In genomic region chr1:150981805-150982712, GRCh38 we compare ENCODE assay signal across 11 cellular contexts. TPM values are rescaled to one million over a fixed set of nuclear protein-coding genes. Genes with fewer than 3 reads are reported as not detected.
A peak's percentile ranks its signal among the peaks of the same experiment; 100 is the strongest.
DNase-seq lines count a peak whose midpoint lies in the region; ATAC-seq and TF ChIP-seq lines count a peak whose summit lies in the region.
"Had no signal": no experiment of that assay in that cellular context is flagged by ENCODE, and none has a peak within 500 bp of the region (broad histone marks: within the 10 kb centered on the region; RNA-seq: fewer than 3 reads in every experiment).

TSS of gene ANXA9 (plus strand) at chr1:150982292. CDS start at chr1:150983106, 814 bp downstream.

- peak within 1 kb of the TSS; percentile 58 for H3K18ac ChIP-seq in neuronal stem cell (ENCODE audit: low read length)

- TF ChIP-seq POLR2A in adrenal gland (IDR thresholded peaks at IDR 0.05) = no peak

- intact Hi-C loops in posterior cingulate gyrus (cut with DNase I) (loop anchor here (5.0 kb wide), 1 partner anchor 105 kb away; the partner anchor contains the start of gene ARNT), adrenal gland (cut with DNase I) (no loop called here)

- H3K14ac ChIP-seq in neuronal stem cell (ENCODE audit: low read length) = no peak within 1 kb of the TSS

- no peak within 1 kb of the TSS for H3K27ac ChIP-seq in neuronal stem cell (replicated peaks; ENCODE audit: low read length)
- H3K27ac ChIP-seq in adrenal gland = no peak within 1 kb of the TSS

- H3K4me3 ChIP-seq in choroid plexus epithelial cell (ENCODE audit: low read depth, low read length) (no peak within 1 kb of the TSS), neuronal stem cell (ENCODE audit: low read length in 2 of 2) (no peak within 1 kb of the TSS), adrenal gland (no peak within 1 kb of the TSS)
- H3K4me3 ChIP-seq: lung had no signal

- no peak for ATAC-seq in HG02588 (IDR thresholded peaks at IDR 0.05; ENCODE audit: unreplicated experiment)

- H2BK12ac ChIP-seq in neuronal stem cell (ENCODE audit: low read length) = peak within 1 kb of the TSS; percentile 2

- H3K27me3 ChIP-seq in neuronal stem cell (ENCODE audit: control insufficient read depth in 3 of 3, insufficient read depth in 3 of 3, low read depth in 1 of 3, low read length in 3 of 3) (peaks cover 0 to 24% (median 0%) of the 10 kb centered on the region in 3 experiments), adrenal gland (no peaks in the 10 kb centered on the region)

- in situ Hi-C loops in GM13976 (cut with MboI; ENCODE audit: low sequenced_read_pairs, unreplicated experiment) = no loop called here

- no peak within 1 kb of the TSS for H3K4ac ChIP-seq in neuronal stem cell (ENCODE audit: low read length)

- no peak within 1 kb of the TSS for H2BK5ac ChIP-seq in neuronal stem cell (ENCODE audit: low read length)

- peak within 1 kb of the TSS; percentile 34 for H2BK15ac ChIP-seq in neuronal stem cell (ENCODE audit: low read length)

- no peak for TF ChIP-seq CTCF in GM13976 (IDR thresholded peaks at IDR 0.05; ENCODE audit: borderline replicate concordance, control extremely low read depth, extremely low read depth, insufficient read depth, missing control alignments)
- no peak for TF ChIP-seq CTCF in choroid plexus epithelial cell (conservative IDR thresholded peaks at IDR 0.05; ENCODE audit: low read depth, low read length)
- no peak for TF ChIP-seq CTCF in adrenal gland (IDR thresholded peaks at IDR 0.05)

- peak within 1 kb of the TSS; percentile 18 for H2AK5ac ChIP-seq in neuronal stem cell (ENCODE audit: low read depth, low read length)

- no peaks in the 10 kb centered on the region for H3K79me1 ChIP-seq in neuronal stem cell (ENCODE audit: low read depth, low read length)

- H2BK120ac ChIP-seq in neuronal stem cell (ENCODE audit: low read depth, low read length) = no peak within 1 kb of the TSS

- H3K4me1 ChIP-seq in neuronal stem cell (ENCODE audit: control insufficient read depth in 2 of 2, insufficient read depth in 1 of 2, low read depth in 1 of 2, low read length in 2 of 2) (peaks cover 11 to 22% of the 10 kb centered on the region in 2 donors), adrenal gland (replicated peaks in 1 of 2) (peaks cover 15 to 24% of the 10 kb centered on the region in 2 donors)

- no peak within 1 kb of the TSS for H4K8ac ChIP-seq in neuronal stem cell (ENCODE audit: low read depth, low read length)

- no peaks in the 10 kb centered on the region for H3K36me3 ChIP-seq in neuronal stem cell (replicated peaks in 1 of 2; ENCODE audit: control insufficient read depth in 2 of 2, insufficient read depth in 2 of 2, low read length in 2 of 2)
- no peaks in the 10 kb centered on the region for H3K36me3 ChIP-seq in adrenal gland (replicated peaks in 1 of 2)

- no peak within 1 kb of the TSS for H3K9ac ChIP-seq in neuronal stem cell (ENCODE audit: low read depth, low read length, poor library complexity)

- WGBS in neuronal stem cell (ENCODE audit: extremely low coverage in 2 of 2, insufficient read length in 2 of 2, insufficient replicate concordance in 1 of 2), 2 donors = no CpG with 5 or more reads among the region's 12 CpGs
- 78 to 83% (median 80%) methylated on average over 10 to 12 of the region's 12 CpGs for WGBS in adrenal gland, 4 donors

- no peak within 1 kb of the TSS for H3K23ac ChIP-seq in neuronal stem cell (ENCODE audit: low read depth, low read length, poor library complexity)

- peak within 1 kb of the TSS; percentile 80 for H2AFZ ChIP-seq in neuronal stem cell (ENCODE audit: low read length)

- H3K9me3 ChIP-seq in neuronal stem cell (replicated peaks in 1 of 2; ENCODE audit: control insufficient read depth in 2 of 2, insufficient read depth in 1 of 2, low read depth in 1 of 2, low read length in 2 of 2) (no peaks in the 10 kb centered on the region), adrenal gland (replicated peaks in 1 of 3) (no peaks in the 10 kb centered on the region)

- H3K4me2 ChIP-seq in neuronal stem cell (ENCODE audit: insufficient read depth, low read length, poor library complexity, severe bottlenecking) = no peak within 1 kb of the TSS

- H4K91ac ChIP-seq in neuronal stem cell (ENCODE audit: low read depth, low read length, poor library complexity) = peak within 1 kb of the TSS; percentile 15

- DNase-seq in GM13976 (ENCODE audit: low spot score) (peak; percentile 57), NCI-H187 treated with DMSO at 0.1 percent for 48 hours (lab: John Stamatoyannopoulos, UW) (peak; percentile 62), choroid plexus epithelial cell (ENCODE audit: low read depth) (peak; percentile 41), neuronal stem cell (ENCODE audit: low spot score) (no peak), posterior cingulate gyrus (no peak), adrenal gland (no peak)
- DNase-seq in activated CD4-positive, alpha-beta T cell treated with anti-CD3 and anti-CD28 coated beads for 48 hours = no peak
- DNase-seq: dermis blood vessel endothelial cell; stimulated activated CD4-positive, alpha-beta T cell treated with anti-CD3 and anti-CD28 coated beads, Interleukin-4, amount 100 ng/mL, for 1 hour had no signal

RNA-seq across cellular contexts. Expression of gene ANXA9, which starts in this region (rescaled TPM):
- 0.39 TPM for polyA plus RNA-seq in neuronal stem cell (2013, experiment 1 of 2)
- polyA plus RNA-seq in neuronal stem cell (2013, experiment 2 of 2) = 0.57 TPM
- total RNA-seq in adrenal gland = 1 to 10 TPM in 2 of 8 donors, under 1 TPM in 6; 0.24 to 3.2 (median 0.54) TPM
- under 1 TPM; 0.18 to 0.56 (median 0.40) TPM for polyA plus RNA-seq in adrenal gland
- total RNA-seq: dermis blood vessel endothelial cell had no signal

Comparison
In these comparisons a context has a peak if more than half of its experiments do, and no peak if none do; other contexts are left out.
1. DNase-seq: peak in GM13976 (single experiment), NCI-H187 treated with DMSO at 0.1 percent for 48 hours (single experiment) and choroid plexus epithelial cell (single experiment); none in neuronal stem cell (single experiment), activated CD4-positive, alpha-beta T cell treated with anti-CD3 and anti-CD28 coated beads for 48 hours (single experiment), posterior cingulate gyrus (0 of 10) and adrenal gland (0 of 7).